ENCODE assay signal across 1 cellular context in genomic region chr21:16837319-16837718, GRCh38.
TF ChIP-seq lines count a peak whose summit lies in the region.

No MANE protein-coding gene starts in this region.

TF ChIP-seq in GM23338, 12 proteins besides CTCF, POLR2A, EP300 and RAD21 (continued from another document):
- TF ChIP-seq REST (IDR thresholded peaks at IDR 0.05; ENCODE audit: unreplicated experiment) (no peak), STAT1 (IDR thresholded peaks at IDR 0.05; ENCODE audit: unreplicated experiment) (no peak), ETS1 (IDR thresholded peaks at IDR 0.05) (no peak)
